In the genomic region with DNA sequence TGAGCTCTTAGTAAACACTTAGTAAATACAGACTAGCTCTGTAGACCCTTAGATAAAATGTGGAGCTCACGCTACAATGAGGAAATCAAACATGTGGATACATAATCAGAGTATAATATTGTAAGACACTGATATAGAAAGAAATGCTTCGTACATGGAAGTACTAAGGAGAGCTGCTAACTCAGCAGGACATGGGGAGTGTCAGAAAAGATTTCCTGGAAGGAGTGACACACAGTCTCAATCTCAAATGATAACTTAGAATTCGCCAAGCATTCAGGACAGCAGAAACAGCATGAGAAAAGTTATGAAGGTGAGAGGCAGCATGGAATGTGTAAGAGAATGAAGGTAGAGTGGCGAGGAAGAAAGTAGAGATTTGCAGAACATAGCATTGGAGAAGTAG, we compare ENCODE assay signal across 8 cellular contexts.
"Had no signal": no experiment of that assay in that cellular context is flagged by ENCODE, and none has a peak within 500 bp of the region (broad histone marks: within the 10 kb centered on the region; RNA-seq: fewer than 3 reads in every experiment).

No MANE protein-coding gene starts in this region.

- DNase-seq: GDM1, GF-D8 had no signal

- H3K4me3 ChIP-seq: GM12878 had no signal

- FAIRE-seq: G401.6, GM12878, GM12891, GM12892, GM18507, GM19239 had no signal

- ATAC-seq: GM12878 had no signal
